33 cellular contexts compared by ENCODE assay signal in genomic region chr6:99711925-99712324, GRCh38.
"Had no signal": no experiment of that assay in that cellular context is flagged by ENCODE, and none has a peak within 500 bp of the region (broad histone marks: within the 10 kb centered on the region; RNA-seq: fewer than 3 reads in every experiment).

No MANE protein-coding gene starts in this region.

- H3K9me3 ChIP-seq: MG63 had no signal

- H2AFZ ChIP-seq: PC-9 had no signal

- DNase-seq: activated B cell treated with CpG ODN at 0.5 μM for 24 hours; activated CD4-positive, alpha-beta memory T cell treated with anti-CD3 and anti-CD28 coated beads for 36 hours; activated CD4-positive, alpha-beta T cell treated with anti-CD3 and anti-CD28 coated beads for 4 hours; activated CD4-positive, alpha-beta T cell treated with anti-CD3 and anti-CD28 coated beads, Interleukin-2, amount 50 U/mL, for 1 hour; activated CD4-positive, CD25-positive, alpha-beta regulatory T cell treated with anti-CD3 and anti-CD28 coated beads, Interleukin-2, amount 50 U/mL, for 72 hours; activated CD8-positive, alpha-beta memory T cell treated with anti-CD3 and anti-CD28 coated beads for 24 hours; activated CD8-positive, alpha-beta memory T cell treated with anti-CD3 and anti-CD28 coated beads, Interleukin-2, amount 10 ng/mL, durations not matched to agents 7 days and 5 days; activated CD8-positive, alpha-beta memory T cell treated with anti-CD3 and anti-CD28 coated beads, Interleukin-2, amount 50 U/mL, for 48 hours; activated effector memory CD4-positive, alpha-beta T cell treated with Interleukin-2 at 50 U/mL for 16 hours; activated naive CD4-positive, alpha-beta T cell treated with anti-CD3 and anti-CD28 coated beads, Interleukin-2, amount 10 ng/mL, durations not matched to agents 7 days and 5 days; activated naive CD8-positive, alpha-beta T cell treated with anti-CD3 and anti-CD28 coated beads, Interleukin-2, amount 50 U/mL, for 24 hours; activated T-cell treated with anti-CD3 and anti-CD28 coated beads, Interleukin-2, amount 50 U/mL, for 48 hours; anterior cingulate cortex; caudate nucleus; cerebellar nuclear complex; Kasumi-1; KG1; MG63; NCI-H1048; NCI-H1694; NCI-H2029 treated with DMSO at 0.1 percent for 48 hours; NCI-H345; NCI-H524 treated with DMSO at 0.1 percent for 48 hours; NCI-H82; PC-9; SIG-M5; SW 1271; T-helper 1 cell; T-helper 2 cell; T-helper 9 cell had no signal

- H3K4me2 ChIP-seq: PC-9 had no signal

- H3K4me3 ChIP-seq: MG63, PC-9 had no signal

- ATAC-seq: activated CD8-positive, alpha-beta memory T cell treated with anti-CD3 and anti-CD28 coated beads, Interleukin-2, amount 10 ng/mL, durations not matched to agents 7 days and 5 days; activated naive CD8-positive, alpha-beta T cell treated with anti-CD3 and anti-CD28 coated beads, Interleukin-2, amount 50 U/mL, for 24 hours; Right ventricle myocardium inferior had no signal

- H3K27ac ChIP-seq: PC-9, RWPE1, VCaP had no signal

- H3K36me3 ChIP-seq: MG63 had no signal

- H3K27me3 ChIP-seq: MG63 had no signal
